ENCODE assay signal across 9 cellular contexts in the genomic region with DNA sequence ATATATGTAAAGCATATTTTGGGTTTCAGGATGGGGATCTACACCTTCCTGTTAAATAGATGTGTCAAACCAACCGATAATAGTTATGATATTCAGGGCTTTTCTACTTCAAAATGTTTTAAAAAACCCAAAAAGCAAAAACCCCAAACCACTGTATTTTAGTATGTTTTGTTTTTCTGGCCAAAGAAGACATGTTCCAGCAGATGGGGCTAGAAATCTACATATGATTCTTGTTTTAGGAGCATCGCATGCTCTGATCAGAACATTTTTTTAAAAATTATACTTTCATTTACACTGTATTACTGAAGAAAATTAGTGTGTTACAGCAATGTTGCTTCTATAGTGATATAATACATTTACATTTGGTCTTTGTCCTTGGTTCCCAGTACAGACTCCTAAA. TPM values are rescaled to one million over a fixed set of nuclear protein-coding genes. Genes with fewer than 3 reads are reported as not detected.
A peak's percentile ranks its signal among the peaks of the same experiment; 100 is the strongest.
DNase-seq lines count a peak whose midpoint lies in the region; ATAC-seq, FAIRE-seq and TF ChIP-seq lines count a peak whose summit lies in the region.
"Had no signal": no experiment of that assay in that cellular context is flagged by ENCODE, and none has a peak within 500 bp of the region (broad histone marks: within the 10 kb centered on the region; RNA-seq: fewer than 3 reads in every experiment).

No MANE protein-coding gene starts in this region.

- WGBS in psoas muscle, 3 donors: 64 to 73% (median 69%) methylated on average over 2 of the region's 2 CpGs

- in situ Hi-C loops in GM13976 (cut with MboI; ENCODE audit: low sequenced_read_pairs, unreplicated experiment): no loop called here

- ATAC-seq in HG02938 (IDR thresholded peaks at IDR 0.05; ENCODE audit: unreplicated experiment) (peak; percentile 63), psoas muscle (no peak)

- H3K36me3 ChIP-seq in breast epithelium: no peaks in the 10 kb centered on the region
- H3K36me3 ChIP-seq in psoas muscle (ENCODE audit: insufficient read depth in 1 of 2, low read depth in 1 of 2): peaks cover 3 to 8% of the 10 kb centered on the region in 2 donors

- no peak overlapping the region for H3K27ac ChIP-seq in breast epithelium
- no peak overlapping the region for H3K27ac ChIP-seq in psoas muscle
- H3K27ac ChIP-seq: SJSA1 had no signal

- intact Hi-C loops in breast epithelium (cut with DNase I; ENCODE audit: low total_unique reads) (loop anchor here (2.0 kb wide), 1 partner anchor 34 kb away; no protein-coding TSS in a partner anchor), psoas muscle (cut with DNase I) (no loop called here)

- DNase-seq in GM13976 (ENCODE audit: low spot score) (peak; percentile 37), breast epithelium (ENCODE audit: low spot score in 2 of 2) (no peak), psoas muscle (no peak), urothelium cell line (ENCODE audit: low spot score) (no peak), NCI-H2029 treated with DMSO at 0.1 percent for 48 hours (lab: John Stamatoyannopoulos, UW) (no peak), A172 (ENCODE audit: low spot score) (no peak), NCI-H128 (lab: John Stamatoyannopoulos, UW; ENCODE audit: unreplicated experiment) (no peak)

- H3K4me3 ChIP-seq in breast epithelium: no peak overlapping the region
- H3K4me3 ChIP-seq in psoas muscle: no peak overlapping the region
- H3K4me3 ChIP-seq: SJSA1 had no signal

- TF ChIP-seq POLR2A in breast epithelium (IDR thresholded peaks at IDR 0.05): no peak

- H3K4me1 ChIP-seq in breast epithelium (no peaks in the 10 kb centered on the region), psoas muscle (peaks cover 9% of the 10 kb centered on the region)

- H3K27me3 ChIP-seq in breast epithelium (no peaks in the 10 kb centered on the region), psoas muscle (ENCODE audit: insufficient read depth in 3 of 3, low read length in 2 of 3) (no peaks in the 10 kb centered on the region)
- H3K27me3 ChIP-seq: SJSA1 had no signal

- no peaks in the 10 kb centered on the region for H3K9me3 ChIP-seq in breast epithelium
- no peaks in the 10 kb centered on the region for H3K9me3 ChIP-seq in psoas muscle
- H3K9me3 ChIP-seq: SJSA1 had no signal

- FAIRE-seq in urothelium cell line (lab: Jason Lieb, UNC): no peak

- no peak for TF ChIP-seq CTCF in GM13976 (IDR thresholded peaks at IDR 0.05; ENCODE audit: borderline replicate concordance, control extremely low read depth, extremely low read depth, insufficient read depth, missing control alignments)
- peak in 2 of 3 donors; percentile 18 to 34 for TF ChIP-seq CTCF in breast epithelium (IDR thresholded peaks at IDR 0.05)
- TF ChIP-seq CTCF in psoas muscle (IDR thresholded peaks at IDR 0.05): peak; percentile 17

RNA-seq across cellular contexts. Expression of a gene that starts 11.0 kb away (rescaled TPM):
- total RNA-seq in breast epithelium (10 to 100 TPM; 25.3 to 34.1 (median 32.1) TPM), psoas muscle (10 to 100 TPM in 2 of 4 donors, 1 to 10 TPM in 2; 8.0 to 11.7 (median 9.1) TPM)
- polyA plus RNA-seq in psoas muscle: 10 to 100 TPM; 11.6 to 18.3 (median 17.3) TPM
- 31.3 and 43.6 TPM in 2 replicates for total RNA-seq in A172 (2014; rRNA removed; shearing (Covaris generic))

RNA-seq across cellular contexts. Expression of a gene that starts 49.6 kb away (rescaled TPM):
- 10 to 100 TPM in 2 of 3 donors, 1 to 10 TPM in 1; 9.9 to 20.5 (median 15.1) TPM for total RNA-seq in breast epithelium
- total RNA-seq in psoas muscle: 10 to 100 TPM in 2 of 4 donors, 1 to 10 TPM in 2; 7.9 to 14.7 (median 10.8) TPM
- polyA plus RNA-seq in psoas muscle: 1 to 10 TPM; 7.1 to 9.6 (median 9.5) TPM
- total RNA-seq in A172 (2014; rRNA removed; shearing (Covaris generic)): 10.4 and 14.0 TPM in 2 replicates

RNA-seq across cellular contexts. Expression of a gene that starts 52.9 kb away (rescaled TPM):
- total RNA-seq in breast epithelium (1 to 10 TPM; 3.5 to 9.8 (median 9.4) TPM), psoas muscle (under 1 TPM; 0.14 to 0.25 (median 0.18) TPM)
- polyA plus RNA-seq in psoas muscle: under 1 TPM; 0.03 to 0.08 (median 0.05) TPM
- total RNA-seq in A172 (2014; rRNA removed; shearing (Covaris generic)): not detected in 2 replicates
